Comparison of ENCODE assay signal across 1 cellular context in the genomic region with DNA sequence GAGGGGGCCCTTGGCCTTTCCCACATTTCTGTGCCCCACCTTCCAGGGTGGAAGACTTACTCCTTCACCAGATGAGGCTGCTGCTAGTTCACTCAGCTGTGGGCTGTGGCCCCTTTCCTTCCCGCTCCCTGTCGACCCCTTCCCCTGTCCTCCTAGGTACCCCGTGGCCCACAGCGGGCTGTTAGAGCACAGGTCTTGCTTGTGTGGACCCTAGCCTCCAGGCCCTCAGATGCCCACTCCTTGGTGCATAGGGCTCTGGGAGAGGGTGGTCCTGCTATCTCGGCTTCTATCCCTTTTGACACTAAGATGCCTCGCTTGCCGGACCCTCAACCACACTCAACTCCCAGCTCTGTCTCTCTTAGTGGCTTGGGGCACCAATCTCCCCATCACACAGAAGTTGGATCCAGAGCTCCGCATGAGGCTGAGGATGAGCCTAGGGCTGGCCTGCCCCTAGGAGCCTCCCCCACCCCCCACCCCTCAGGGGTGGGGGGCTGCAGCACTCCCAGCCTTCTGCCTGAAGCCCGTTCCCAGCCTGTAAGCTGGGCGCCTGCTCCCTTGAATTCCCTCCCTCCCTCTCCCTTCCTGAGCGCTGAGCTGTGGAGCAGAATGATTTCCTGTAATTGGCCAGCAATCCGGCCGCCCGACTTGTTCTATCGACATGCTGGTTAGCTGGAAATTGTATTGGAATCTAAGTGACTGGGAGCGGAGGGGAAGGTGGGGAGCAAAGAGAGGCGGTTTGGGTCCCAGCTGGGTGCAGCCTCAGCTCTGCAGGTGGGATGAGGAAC.
TF ChIP-seq lines count a peak whose summit lies in the region.

No MANE protein-coding gene starts in this region.

TF ChIP-seq in H1, 55 proteins besides CTCF, POLR2A, EP300 and RAD21:
- TF ChIP-seq SRF (IDR thresholded peaks at IDR 0.05; ENCODE audit: low read depth, low read length) (no peak), SUZ12 (IDR thresholded peaks at IDR 0.05; ENCODE audit: low read length) (peak; percentile 39; the same call in 1 of the 2 replicates)
